Comparison of ENCODE assay signal across 7 cellular contexts in the genomic region with DNA sequence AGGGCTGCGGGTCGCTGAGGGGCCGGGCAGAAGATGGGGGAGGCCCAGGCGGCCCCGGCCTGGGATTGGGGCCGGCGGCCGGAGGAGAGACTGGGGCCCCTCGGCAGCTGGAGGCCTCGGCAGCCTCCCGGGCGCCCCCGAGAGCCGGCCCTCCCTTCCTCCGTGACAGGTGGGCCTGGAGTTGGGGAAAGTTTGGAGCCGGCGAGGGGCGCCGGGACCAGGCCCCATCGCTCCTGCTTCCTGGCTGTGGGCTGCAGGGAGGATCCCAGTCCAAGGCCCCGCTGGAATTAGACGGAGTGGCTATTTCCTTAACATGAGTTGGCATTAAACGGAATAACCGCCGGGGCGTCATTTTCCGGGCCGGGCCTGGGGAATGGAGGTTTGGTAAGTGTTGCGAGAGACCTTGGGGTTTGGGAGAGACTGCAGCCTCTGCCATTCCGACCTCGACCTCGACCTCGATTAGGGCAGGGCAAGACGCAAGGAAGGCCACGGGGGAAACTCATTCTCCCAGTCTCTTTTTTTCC. TPM values are rescaled to one million over a fixed set of nuclear protein-coding genes. Genes with fewer than 3 reads are reported as not detected.
DNase-seq lines count a peak whose midpoint lies in the region; ATAC-seq and TF ChIP-seq lines count a peak whose summit lies in the region.
"Not testable (repeated sequence)": the region's sequence is repeated elsewhere in the genome, so short reads cannot be mapped to it uniquely, and the experiment has no call there.

No MANE protein-coding gene starts in this region.

- not testable (repeated sequence) for H3K27me3 ChIP-seq in SJSA1 (replicated peaks); right lobe of liver

- peak; percentile 49 for DNase-seq in HT-29 (ENCODE audit: low spot score)
- peak; percentile 46 to 50 for DNase-seq in SJSA1 (ENCODE audit: low read depth in 1 of 2, low spot score in 2 of 2)
- peak; percentile 26 for DNase-seq in activated effector memory CD4-positive, alpha-beta T cell treated with Interleukin-2 at 50 U/mL for 16 hours
- peak; percentile 21 for DNase-seq in epithelial cell of esophagus (ENCODE audit: low read depth)
- peak; percentile 53 to 65 (median 64) for DNase-seq in right lobe of liver

- intact Hi-C loops in right lobe of liver (cut with DNase I) = not testable (repeated sequence)

- H3K27ac ChIP-seq in SJSA1 (peak overlapping the region; percentile 95), right lobe of liver (peak overlapping the region; percentile 92 to 96 (median 96)), skin epidermis (peak overlapping the region; percentile 98 to 100 (median 100))

- TF ChIP-seq POLR2A in right lobe of liver (IDR thresholded peaks at IDR 0.05) = not testable (repeated sequence)

- H3K4me1 ChIP-seq in SJSA1 (replicated peaks) = not testable (repeated sequence)
- peaks cover 0 to 11% (median 5%) of the 10 kb centered on the region in 4 donors for H3K4me1 ChIP-seq in right lobe of liver

- not testable (repeated sequence) for H3K36me3 ChIP-seq in SJSA1, right lobe of liver

- not testable (repeated sequence) for TF ChIP-seq CTCF in epithelial cell of esophagus (IDR thresholded peaks at IDR 0.05; ENCODE audit: insufficient read depth, low read depth, low read length, missing control alignments); right lobe of liver (IDR thresholded peaks at IDR 0.05)

- H3K4me3 ChIP-seq in SJSA1 (peak overlapping the region; percentile 79), epithelial cell of esophagus (ENCODE audit: low read length) (peak overlapping the region; percentile 78), right lobe of liver (peak overlapping the region; percentile 69 to 72 (median 71)), skin epidermis (peak overlapping the region; percentile 76 to 99 (median 82))

- WGBS in right lobe of liver (ENCODE audit: insufficient coverage, low coverage, low lambda C conversion rate, missing lambda C conversion rate) = 1% methylated on average over 11 of the region's 35 CpGs

- ATAC-seq in GM18858 (IDR thresholded peaks at IDR 0.05; ENCODE audit: unreplicated experiment) (peak; percentile 8), right lobe of liver (peak; percentile 28 to 34 (median 32))

- H3K9me3 ChIP-seq in SJSA1 (replicated peaks); right lobe of liver: not testable (repeated sequence)

RNA-seq across cellular contexts. Expression of a gene that starts 55.5 kb away (rescaled TPM):
- 29.5 and 33.8 TPM in 2 replicates for total RNA-seq in HT-29 (2014; rRNA removed; shearing (Covaris generic))
- total RNA-seq in SJSA1 (2014; rRNA removed; shearing (Covaris generic)) = 24.9 and 37.2 TPM in 2 replicates
- total RNA-seq in right lobe of liver = 10 to 100 TPM; 10.8 to 15.1 (median 13.6) TPM

Comparison
In these comparisons a context has a peak if more than half of its experiments do, and no peak if none do; other contexts are left out.
1. Peak in every context shown above with its lines: DNase-seq, ATAC-seq, H3K4me3 ChIP-seq and H3K27ac ChIP-seq.